In genomic region chr22:50699001-50699753, GRCh38 we compare ENCODE assay signal across 1 cellular context.
TF ChIP-seq lines count a peak whose summit lies in the region.

No MANE protein-coding gene starts in this region.

TF ChIP-seq in GM23338, 12 proteins besides CTCF, POLR2A, EP300 and RAD21 (continued from another document):
- TF ChIP-seq REST (IDR thresholded peaks at IDR 0.05; ENCODE audit: unreplicated experiment) (no peak), ZNF114 (CRISPR knock-in tag; IDR thresholded peaks at IDR 0.05) (no peak), POLR2AphosphoS5 (IDR thresholded peaks at IDR 0.05; ENCODE audit: low read depth) (no peak), STAT1 (IDR thresholded peaks at IDR 0.05; ENCODE audit: unreplicated experiment) (no peak), EZH2 (IDR thresholded peaks at IDR 0.05; ENCODE audit: low read depth, unreplicated experiment) (no peak), JUNB (IDR thresholded peaks at IDR 0.05; ENCODE audit: unreplicated experiment) (no peak), ZNF462 (CRISPR knock-in tag; IDR thresholded peaks at IDR 0.05) (no peak), NANOG (IDR thresholded peaks at IDR 0.05; ENCODE audit: borderline replicate concordance) (no peak), EZH2phosphoT487 (IDR thresholded peaks at IDR 0.05; ENCODE audit: unreplicated experiment) (no peak), ZNF331 (CRISPR knock-in tag; IDR thresholded peaks at IDR 0.05; ENCODE audit: low read depth) (no peak)
